In genomic region chr2:237299897-237300296, GRCh38 we compare ENCODE assay signal across 10 cellular contexts.
DNase-seq lines count a peak whose midpoint lies in the region; ATAC-seq and TF ChIP-seq lines count a peak whose summit lies in the region.
"Had no signal": no experiment of that assay in that cellular context is flagged by ENCODE, and none has a peak within 500 bp of the region (broad histone marks: within the 10 kb centered on the region; RNA-seq: fewer than 3 reads in every experiment).

No MANE protein-coding gene starts in this region.

- no peak overlapping the region for H2AK5ac ChIP-seq in H9 (ENCODE audit: insufficient read length, low read length)

- peak overlapping the region; percentile 38 for H3K27ac ChIP-seq in SJCRH30
- peak overlapping the region; percentile 64 to 82 (median 76) for H3K27ac ChIP-seq in transverse colon
- no peak overlapping the region for H3K27ac ChIP-seq in H9 (ENCODE audit: insufficient read length, low read depth, low read length)
- H3K27ac ChIP-seq: neural progenitor cell had no signal

- H3K4me3 Mint-ChIP-seq in activated CD8-positive, alpha-beta T cell treated with anti-CD3 and anti-CD28 coated beads for 36 hours: no peak overlapping the region
- H3K4me3 Mint-ChIP-seq in H9: no peak overlapping the region
- H3K4me3 Mint-ChIP-seq: brain, neural progenitor cell had no signal

- H3K4me3 ChIP-seq in SJCRH30 (no peak overlapping the region), fibroblast of villous mesenchyme (ENCODE audit: low read depth, low read length) (no peak overlapping the region), transverse colon (no peak overlapping the region)
- H3K4me3 ChIP-seq: neural progenitor cell had no signal

- no peak overlapping the region for H3K4me2 ChIP-seq in H9 (ENCODE audit: insufficient read depth, insufficient read length, low read length)
- H3K4me2 ChIP-seq: neural progenitor cell had no signal

- H3K79me1 ChIP-seq in H9 (ENCODE audit: insufficient read depth, low read depth, low read length, poor library complexity, severe bottlenecking): no peaks in the 10 kb centered on the region

- no peak overlapping the region for H4K91ac ChIP-seq in H9 (ENCODE audit: insufficient read length, low read depth, low read length)

- POLR2A ChIA-PET in activated CD8-positive, alpha-beta T cell treated with anti-CD3 and anti-CD28 coated beads for 36 hours (lab: Charles Lee): no interaction called here

- TF ChIP-seq EP300 in transverse colon (IDR thresholded peaks at IDR 0.05; ENCODE audit: low read depth): no peak

- no peak for ATAC-seq in GM18873 (IDR thresholded peaks at IDR 0.05; ENCODE audit: low FRiP score, unreplicated experiment)
- ATAC-seq in activated CD8-positive, alpha-beta T cell treated with anti-CD3 and anti-CD28 coated beads for 36 hours: no peak

- no peak overlapping the region for H3K23ac ChIP-seq in H9 (ENCODE audit: insufficient read length, low read depth, low read length)

- in situ Hi-C loops in transverse colon (cut with MboI; ENCODE audit: low pct_ligation_motif_present in 1 of 4, low pct_unique_long_range_greater_than_20kb in 1 of 4, low sequenced_read_pairs in 3 of 4): no loop called here

- DNase-seq in HCEC 1CT (peak; percentile 99), SJCRH30 (peak; percentile 71 to 80), fibroblast of villous mesenchyme (ENCODE audit: low read depth) (peak; percentile 99), transverse colon (no peak), H9 (no peak)
- no peak for DNase-seq in activated CD8-positive, alpha-beta T cell treated with anti-CD3 and anti-CD28 coated beads for 36 hours
- DNase-seq: NCI-H1092 had no signal

- no peak overlapping the region for H3K4ac ChIP-seq in H9 (ENCODE audit: low read depth, low read length)

- intact Hi-C loops in transverse colon (cut with DNase I; ENCODE audit: low total_unique reads): loop anchor here (10.0 kb wide), 1 partner anchor 115 kb away; the partner anchor contains the start of gene COL6A3
- intact Hi-C loops in activated CD8-positive, alpha-beta T cell treated with anti-CD3 and anti-CD28 coated beads for 36 hours (cut with micrococcal nuclease): no loop called here

- peaks cover 25% of the 10 kb centered on the region for H3K4me1 ChIP-seq in SJCRH30
- peaks cover 0 to 20% (median 11%) of the 10 kb centered on the region in 4 donors for H3K4me1 ChIP-seq in transverse colon
- H3K4me1 ChIP-seq in H9 (ENCODE audit: insufficient read depth, low read length): no peaks in the 10 kb centered on the region
- H3K4me1 ChIP-seq: neural progenitor cell had no signal

- no peak overlapping the region for H2BK120ac ChIP-seq in H9 (ENCODE audit: low read depth, low read length, poor library complexity, severe bottlenecking)

- H3T11ph ChIP-seq in H9 (ENCODE audit: low read length): no peak overlapping the region

- H3K9me3 Mint-ChIP-seq in activated CD8-positive, alpha-beta T cell treated with anti-CD3 and anti-CD28 coated beads for 36 hours: peaks cover 11% of the 10 kb centered on the region
- peaks cover 28 to 29% of the 10 kb centered on the region in 2 experiments for H3K9me3 Mint-ChIP-seq in H9

- H3K27me3 ChIP-seq in SJCRH30 (no peaks in the 10 kb centered on the region), transverse colon (no peaks in the 10 kb centered on the region), H9 (ENCODE audit: insufficient read depth, low read length) (no peaks in the 10 kb centered on the region)
- H3K27me3 ChIP-seq: neural progenitor cell had no signal

- peaks cover 21% of the 10 kb centered on the region for H3K27me3 Mint-ChIP-seq in activated CD8-positive, alpha-beta T cell treated with anti-CD3 and anti-CD28 coated beads for 36 hours
- H3K27me3 Mint-ChIP-seq in H9 (ENCODE audit: low read depth): no peaks in the 10 kb centered on the region; the same call in none of the 2 replicates

- no peak overlapping the region for H2BK15ac ChIP-seq in H9 (ENCODE audit: low read depth, low read length)

- H2BK20ac ChIP-seq in H9 (ENCODE audit: low read depth, low read length, poor library complexity, severe bottlenecking): no peak overlapping the region

- H3K56ac ChIP-seq in H9 (ENCODE audit: insufficient read length, low read depth, low read length): no peak overlapping the region

- H4K20me1 ChIP-seq in H9 (ENCODE audit: control insufficient read depth, insufficient read depth, insufficient read length): no peaks in the 10 kb centered on the region

- WGBS in transverse colon (ENCODE audit: low coverage in 1 of 2), 2 donors: 69 to 80% methylated on average over 3 of the region's 3 CpGs
- no CpG with 5 or more reads among the region's 3 CpGs for WGBS in H9 (ENCODE audit: extremely low coverage, insufficient read length, low lambda C conversion rate)

- no peak overlapping the region for H2AFZ ChIP-seq in H9 (ENCODE audit: low read length)
- H2AFZ ChIP-seq: neural progenitor cell had no signal

- no peak overlapping the region for H2BK5ac ChIP-seq in H9 (ENCODE audit: insufficient read length, low read length)

- CTCF ChIA-PET in activated CD8-positive, alpha-beta T cell treated with anti-CD3 and anti-CD28 coated beads for 36 hours (lab: Charles Lee): interaction anchor here (0.6 to 1.0 kb wide), 2 partner anchors 126 to 213 kb away, joined by 3 read pairs; no protein-coding TSS in a partner anchor

- H3K18ac ChIP-seq in H9 (ENCODE audit: insufficient read length, low read depth, low read length): no peak overlapping the region

- H3K4me1 Mint-ChIP-seq in activated CD8-positive, alpha-beta T cell treated with anti-CD3 and anti-CD28 coated beads for 36 hours (ENCODE audit: low read depth): no peaks in the 10 kb centered on the region
- H3K4me1 Mint-ChIP-seq in H9: no peaks in the 10 kb centered on the region; a peak in 1 of 4 replicates

- no peak overlapping the region for H4K5ac ChIP-seq in H9 (ENCODE audit: insufficient read length, low read depth, low read length)

- no peak overlapping the region for H2BK12ac ChIP-seq in H9 (ENCODE audit: insufficient read length, low read depth, low read length)

- no peak overlapping the region for H3K27ac Mint-ChIP-seq in activated CD8-positive, alpha-beta T cell treated with anti-CD3 and anti-CD28 coated beads for 36 hours
- no peak overlapping the region for H3K27ac Mint-ChIP-seq in H9
- H3K27ac Mint-ChIP-seq: neural progenitor cell had no signal

- no peaks in the 10 kb centered on the region for H3K36me3 Mint-ChIP-seq in activated CD8-positive, alpha-beta T cell treated with anti-CD3 and anti-CD28 coated beads for 36 hours (ENCODE audit: low read depth)
- H3K36me3 Mint-ChIP-seq in H9 (ENCODE audit: insufficient read depth in 1 of 3, low read depth in 3 of 3): peaks cover 10 to 21% (median 19%) of the 10 kb centered on the region in 3 experiments
- H3K36me3 Mint-ChIP-seq: brain had no signal

- H4K8ac ChIP-seq in H9 (replicated peaks; ENCODE audit: insufficient read length, low read depth, low read length): no peak overlapping the region

- no peaks in the 10 kb centered on the region for H3K23me2 ChIP-seq in H9 (ENCODE audit: insufficient read length, low read depth, low read length, poor library complexity, severe bottlenecking)

- H3K79me2 ChIP-seq in H9 (ENCODE audit: insufficient read depth, low read length): no peaks in the 10 kb centered on the region

- H3K9ac ChIP-seq in H9 (ENCODE audit: extremely low read depth, insufficient read length, low read length): no peak overlapping the region
- H3K9ac ChIP-seq: neural progenitor cell had no signal

- H3K9me3 ChIP-seq in SJCRH30 (replicated peaks): peaks cover 2% of the 10 kb centered on the region
- H3K9me3 ChIP-seq in transverse colon: no peaks in the 10 kb centered on the region
- peaks cover 4% of the 10 kb centered on the region for H3K9me3 ChIP-seq in H9 (ENCODE audit: control insufficient read depth, low read depth, low read length)

- TF ChIP-seq CTCF in fibroblast of villous mesenchyme (IDR thresholded peaks at IDR 0.05; ENCODE audit: insufficient read depth, low read depth, low read length) (no peak), transverse colon (IDR thresholded peaks at IDR 0.05) (no peak), H9 (conservative IDR thresholded peaks at IDR 0.05) (no peak)
- TF ChIP-seq CTCF in activated CD8-positive, alpha-beta T cell treated with anti-CD3 and anti-CD28 coated beads for 36 hours (IDR thresholded peaks at IDR 0.05): no peak

- TF ChIP-seq POLR2A in transverse colon (IDR thresholded peaks at IDR 0.05): no peak

- H3K14ac ChIP-seq in H9 (ENCODE audit: insufficient read depth, low read length): no peak overlapping the region

- H3K36me3 ChIP-seq in SJCRH30 (no peaks in the 10 kb centered on the region), transverse colon (no peaks in the 10 kb centered on the region)
- H3K36me3 ChIP-seq: neural progenitor cell had no signal

Comparison
In these comparisons a context has a peak if more than half of its experiments do, and no peak if none do; other contexts are left out.
1. DNase-seq: peak in HCEC 1CT (single experiment), SJCRH30 (2 of 2) and fibroblast of villous mesenchyme (single experiment); none in transverse colon (single experiment), activated CD8-positive, alpha-beta T cell treated with anti-CD3 and anti-CD28 coated beads for 36 hours (single experiment) and H9 (single experiment).